Comparison of ENCODE assay signal across 8 cellular contexts in the genomic region with DNA sequence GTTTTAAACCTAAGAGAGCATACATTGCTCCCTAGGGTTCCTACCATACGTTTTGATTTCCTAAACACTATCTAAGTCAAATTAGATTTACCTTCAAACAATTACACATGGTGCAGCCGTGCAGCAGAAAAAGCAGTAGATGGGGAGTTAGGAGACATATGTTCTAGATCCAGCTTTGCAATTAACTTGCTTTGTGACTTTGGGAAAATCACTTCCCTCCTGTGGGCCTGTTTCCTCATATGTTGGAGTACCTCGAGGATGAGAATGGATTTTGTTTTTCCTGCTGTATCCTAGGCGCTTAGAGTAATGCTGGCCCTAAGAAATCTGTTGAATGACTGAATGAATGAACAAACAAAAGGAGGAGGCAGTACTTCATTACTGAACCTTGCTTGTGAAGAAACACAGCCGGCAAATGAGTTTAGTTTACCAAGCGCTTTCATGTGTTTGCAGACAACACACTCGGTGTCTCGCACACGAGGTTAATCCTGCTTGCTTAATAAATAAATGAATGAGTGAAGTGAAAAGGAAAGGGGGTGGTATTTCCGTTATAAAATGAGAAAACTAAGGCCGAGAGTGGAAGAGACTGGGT. TPM values are rescaled to one million over a fixed set of nuclear protein-coding genes. Genes with fewer than 3 reads are reported as not detected.
DNase-seq lines count a peak whose midpoint lies in the region; ATAC-seq, FAIRE-seq and TF ChIP-seq lines count a peak whose summit lies in the region.

No MANE protein-coding gene starts in this region.

- peak overlapping the region in 3 of 4 donors; percentile 9 to 93 (median 46) for H3K4me3 ChIP-seq in adrenal gland
- peak overlapping the region; percentile 74 to 86 (median 76) for H3K4me3 ChIP-seq in HepG2 (replicated peaks in 1 of 3; ENCODE audit: insufficient read depth in 1 of 3, low read depth in 2 of 3, low read length in 3 of 3)

- peak overlapping the region; percentile 84 for H3K4me2 ChIP-seq in HepG2 (ENCODE audit: low read depth, low read length)

- H3K9me3 ChIP-seq in adrenal gland (replicated peaks in 1 of 3) (no peaks in the 10 kb centered on the region), HepG2 (ENCODE audit: low read length) (peaks cover 17% of the 10 kb centered on the region)

- H3K27me3 ChIP-seq in adrenal gland: no peaks in the 10 kb centered on the region
- H3K27me3 ChIP-seq in HepG2 (ENCODE audit: control insufficient read depth in 1 of 2, insufficient read depth in 2 of 2, low read length in 2 of 2): no peaks in the 10 kb centered on the region; a peak in 1 of 5 replicates

- H3K27ac Mint-ChIP-seq in type B pancreatic cell: peak overlapping the region; percentile 99

- no peaks in the 10 kb centered on the region for H3K27me3 Mint-ChIP-seq in type B pancreatic cell

- ATAC-seq in HG03460 (IDR thresholded peaks at IDR 0.05; ENCODE audit: unreplicated experiment) (peak; percentile 0), HepG2 (peak; percentile 5)

- POLR2A ChIA-PET in HepG2 (lab: Yijun Ruan, JAX): interaction anchor here (0.9 to 2.6 kb wide), 25 partner anchors 9 to 369 kb away, joined by 3 to 54 read pairs (median 10); a partner anchor contains a TSS

- 2 to 7% (median 3%) methylated on average over 11 of the region's 11 CpGs for WGBS in adrenal gland, 4 donors
- under 1% methylated on average over 11 of the region's 11 CpGs for WGBS in HepG2 (ENCODE audit: low lambda C conversion rate)

- no peak for TF ChIP-seq EP300 in HepG2 (IDR thresholded peaks at IDR 0.05; ENCODE audit: low read depth in 2 of 2, low read length in 2 of 2)
- no peak for TF ChIP-seq EP300 in HepG2 (CRISPR knock-in tag; IDR thresholded peaks at IDR 0.05; ENCODE audit: borderline replicate concordance)

- H3K4me3 Mint-ChIP-seq in type B pancreatic cell: peak overlapping the region; percentile 99

- TSS peak; percentile 74 for BruUV-seq in HepG2 (replicated peaks; lab: Mats Ljungman, UMichigan)

- peak overlapping the region; percentile 89 for H3K9ac ChIP-seq in HepG2 (ENCODE audit: insufficient read depth, low read depth, low read length)

- H3K36me3 ChIP-seq in adrenal gland (replicated peaks in 1 of 2): peaks cover 0 to 25% of the 10 kb centered on the region in 2 donors
- peaks cover 2 to 45% of the 10 kb centered on the region in 2 experiments for H3K36me3 ChIP-seq in HepG2 (replicated peaks in 1 of 2; ENCODE audit: control insufficient read depth in 1 of 2, insufficient read depth in 2 of 2, low read length in 2 of 2)

- peak overlapping the region; percentile 47 for H2AFZ ChIP-seq in HepG2 (ENCODE audit: low read length)

- peaks cover 76% of the 10 kb centered on the region for H3K36me3 Mint-ChIP-seq in type B pancreatic cell

- FAIRE-seq in HepG2 (lab: Jason Lieb, UNC): no peak

- peak overlapping the region; percentile 16 to 95 (median 81) for H3K27ac ChIP-seq in adrenal gland
- peak overlapping the region; percentile 85 for H3K27ac ChIP-seq in HepG2 (ENCODE audit: extremely low read length, insufficient read depth, low read length)

- 0 out of 2 replicates have a peak, but pooled peaks cover 7% of the 10 kb centered on the region for H4K20me1 ChIP-seq in HepG2 (ENCODE audit: insufficient read depth, low read length)

- TF ChIP-seq POLR2A in adrenal gland (IDR thresholded peaks at IDR 0.05) (no peak), HepG2 (IDR thresholded peaks at IDR 0.05; ENCODE audit: insufficient read depth in 1 of 2, low read depth in 2 of 2, low read length in 2 of 2) (peak in 1 of 2 experiments; percentile 41; a peak in 1 of 4 replicates)

- TF ChIP-seq CTCF in adrenal gland (IDR thresholded peaks at IDR 0.05): no peak
- TF ChIP-seq CTCF in HepG2 (CRISPR knock-in tag; IDR thresholded peaks at IDR 0.05): no peak
- TF ChIP-seq CTCF in type B pancreatic cell (conservative IDR thresholded peaks at IDR 0.05): no peak

- CTCF ChIA-PET in HepG2 (lab: Yijun Ruan, JAX; ENCODE audit: low intra/inter-chr PET ratio, low total read pairs): no interaction called here

- H3K9me3 Mint-ChIP-seq in type B pancreatic cell: peaks cover 30% of the 10 kb centered on the region

- DNase-seq in NCI-H510A treated with DMSO at 0.1 percent for 48 hours (lab: John Stamatoyannopoulos, UW) (peak; percentile 83), NCI-H510A (lab: John Stamatoyannopoulos, UW) (no peak), adrenal gland (no peak), HepG2 (ENCODE audit: low spot score) (peak; percentile 32), type B pancreatic cell (ENCODE audit: extremely low spot score, unreplicated experiment) (no peak), epidermal melanocyte (ENCODE audit: insufficient read length, low spot score) (no peak)
- no peak for DNase-seq in stimulated activated CD8-positive, alpha-beta memory T cell treated with anti-CD3 and anti-CD28 coated beads, Interleukin-4, amount 100 ng/mL, for 48 hours

- intact Hi-C loops in adrenal gland (cut with DNase I) (no loop called here), HepG2 (cut with micrococcal nuclease; ENCODE audit: unreplicated experiment) (loop anchor here (1.0 to 5.0 kb wide), 5 partner anchors 23 to 134 kb away; a partner anchor contains a TSS)

- TF ChIP-seq RAD21 in HepG2 (CRISPR knock-in tag; IDR thresholded peaks at IDR 0.05): no peak

- H3K4me1 Mint-ChIP-seq in type B pancreatic cell (ENCODE audit: unreplicated experiment): peaks cover 31% of the 10 kb centered on the region

- peaks cover 25 to 71% of the 10 kb centered on the region in 2 donors for H3K4me1 ChIP-seq in adrenal gland (replicated peaks in 1 of 2)
- H3K4me1 ChIP-seq in HepG2 (ENCODE audit: insufficient read depth, low read length): peaks cover 73% of the 10 kb centered on the region

- H3K79me2 ChIP-seq in HepG2 (ENCODE audit: insufficient read depth, low read length): peaks cover 96% of the 10 kb centered on the region

- in situ Hi-C loops in HepG2 (cut with HindIII; ENCODE audit: extremely low pct_ligation_motif_present, low pct_unique_long_range_greater_than_20kb): loop anchor here (5.0 to 10.0 kb wide), 3 partner anchors 59 to 283 kb away; a partner anchor contains a TSS

RNA-seq across cellular contexts. Expression of a gene that starts 0.6 kb away (rescaled TPM):
- total RNA-seq in adrenal gland (10 to 100 TPM in 7 of 8 donors, 1 to 10 TPM in 1; 9.9 to 21.2 (median 15.9) TPM), HepG2 (2016; rRNA removed; fragmentation: Illumina TruSeq; extraction: Trizol) (70.0 and 107 TPM in 2 replicates), type B pancreatic cell (ENCODE audit: low replicate concordance) (12.4 and 16.3 TPM in 2 replicates)
- polyA plus RNA-seq in adrenal gland (10 to 100 TPM in 2 of 3 donors, 1 to 10 TPM in 1; 8.4 to 38.6 (median 11.1) TPM), HepG2 (2011; rRNA removed) (30.0 and 37.1 TPM in 2 replicates)
- 21.0 and 24.1 TPM in 2 replicates for total RNA-seq in HepG2 (2016; cell fraction: cytosol; rRNA removed; fragmentation: Illumina TruSeq; extraction: Trizol; ENCODE audit: low read depth)
- 68.9 and 116 TPM in 2 replicates for total RNA-seq in HepG2 (2016; cell fraction: insoluble cytoplasmic fraction; rRNA removed; fragmentation: Illumina TruSeq; extraction: Trizol)
- 28.1 and 35.5 TPM in 2 replicates for total RNA-seq in HepG2 (2016; cell fraction: membrane; rRNA removed; fragmentation: Illumina TruSeq; extraction: Trizol)
- total RNA-seq in HepG2 (2016; cell fraction: nucleus; rRNA removed; fragmentation: Illumina TruSeq; extraction: Trizol): 39.6 and 40.3 TPM in 2 replicates
- polyA plus RNA-seq in HepG2 (2011; cell fraction: cytosol; rRNA removed): 12.7 and 22.1 TPM in 2 replicates
- polyA plus RNA-seq in HepG2 (2011; cell fraction: nucleus; rRNA removed): 6.3 and 8.8 TPM in 2 replicates
- 35.5 and 51.6 TPM in 2 replicates for polyA plus RNA-seq in HepG2 (2012)
- polyA plus RNA-seq in HepG2 (2016; cell fraction: cytosol; fragmentation: Illumina TruSeq; extraction: Trizol; ENCODE audit: low read depth): 9.9 and 11.7 TPM in 2 replicates
- 93.2 and 105 TPM in 2 replicates for polyA plus RNA-seq in HepG2 (2016; cell fraction: insoluble cytoplasmic fraction; fragmentation: Illumina TruSeq; extraction: Trizol; ENCODE audit: low read depth)
- polyA plus RNA-seq in HepG2 (2016; cell fraction: membrane; fragmentation: Illumina TruSeq; extraction: Trizol; ENCODE audit: low read depth): 17.3 and 19.1 TPM in 2 replicates
- 41.9 and 44.2 TPM in 2 replicates for polyA plus RNA-seq in HepG2 (2016; cell fraction: nucleus; fragmentation: Illumina TruSeq; extraction: Trizol; ENCODE audit: insufficient read depth, low read depth)
- polyA minus RNA-seq in HepG2 (2011; rRNA and poly(A)+ RNA removed; ENCODE audit: low replicate concordance): 2.7 and 4.1 TPM in 2 replicates
- polyA minus RNA-seq in HepG2 (2011; cell fraction: cytosol; rRNA and poly(A)+ RNA removed): 6.6 and 7.6 TPM in 2 replicates
- polyA minus RNA-seq in HepG2 (2011; cell fraction: nucleus; rRNA and poly(A)+ RNA removed): 36.7 and 38.1 TPM in 2 replicates

RNA-seq across cellular contexts. Expression of a gene that starts 0.8 kb away (rescaled TPM):
- total RNA-seq in adrenal gland (10 to 100 TPM; 17.8 to 52.8 (median 35.1) TPM), HepG2 (2016; rRNA removed; fragmentation: Illumina TruSeq; extraction: Trizol) (50.0 and 65.4 TPM in 2 replicates), type B pancreatic cell (ENCODE audit: low replicate concordance) (18.0 and 26.2 TPM in 2 replicates)
- polyA plus RNA-seq in adrenal gland (10 to 100 TPM; 24.8 to 52.4 (median 34.9) TPM), HepG2 (2011; rRNA removed) (7.9 and 8.4 TPM in 2 replicates)
- 8.6 and 10.3 TPM in 2 replicates for total RNA-seq in HepG2 (2016; cell fraction: cytosol; rRNA removed; fragmentation: Illumina TruSeq; extraction: Trizol; ENCODE audit: low read depth)
- 48.2 and 65.9 TPM in 2 replicates for total RNA-seq in HepG2 (2016; cell fraction: insoluble cytoplasmic fraction; rRNA removed; fragmentation: Illumina TruSeq; extraction: Trizol)
- total RNA-seq in HepG2 (2016; cell fraction: membrane; rRNA removed; fragmentation: Illumina TruSeq; extraction: Trizol): 33.1 and 39.4 TPM in 2 replicates
- total RNA-seq in HepG2 (2016; cell fraction: nucleus; rRNA removed; fragmentation: Illumina TruSeq; extraction: Trizol): 46.2 and 50.3 TPM in 2 replicates
- polyA plus RNA-seq in HepG2 (2011; cell fraction: cytosol; rRNA removed): 2.8 and 5.5 TPM in 2 replicates
- 11.7 and 16.1 TPM in 2 replicates for polyA plus RNA-seq in HepG2 (2011; cell fraction: nucleus; rRNA removed)
- polyA plus RNA-seq in HepG2 (2012): 23.9 and 31.6 TPM in 2 replicates
- polyA plus RNA-seq in HepG2 (2016; cell fraction: cytosol; fragmentation: Illumina TruSeq; extraction: Trizol; ENCODE audit: low read depth): 3.4 and 3.7 TPM in 2 replicates
- 40.8 and 42.4 TPM in 2 replicates for polyA plus RNA-seq in HepG2 (2016; cell fraction: insoluble cytoplasmic fraction; fragmentation: Illumina TruSeq; extraction: Trizol; ENCODE audit: low read depth)
- polyA plus RNA-seq in HepG2 (2016; cell fraction: membrane; fragmentation: Illumina TruSeq; extraction: Trizol; ENCODE audit: low read depth): 12.9 and 13.9 TPM in 2 replicates
- 52.8 and 60.4 TPM in 2 replicates for polyA plus RNA-seq in HepG2 (2016; cell fraction: nucleus; fragmentation: Illumina TruSeq; extraction: Trizol; ENCODE audit: insufficient read depth, low read depth)
- polyA minus RNA-seq in HepG2 (2011; rRNA and poly(A)+ RNA removed; ENCODE audit: low replicate concordance): 2.2 and 6.6 TPM in 2 replicates
- polyA minus RNA-seq in HepG2 (2011; cell fraction: cytosol; rRNA and poly(A)+ RNA removed): 10.9 and 12.4 TPM in 2 replicates
- polyA minus RNA-seq in HepG2 (2011; cell fraction: nucleus; rRNA and poly(A)+ RNA removed): 77.9 and 116 TPM in 2 replicates

RNA-seq across cellular contexts. Expression of a gene that starts 13.0 kb away (rescaled TPM):
- total RNA-seq in adrenal gland: under 1 TPM in 3 of 8 donors, not detected in 5; 0.11 to 0.19 (median 0.14) TPM
- under 1 TPM; 0.07 to 0.27 (median 0.16) TPM for polyA plus RNA-seq in adrenal gland
- 0.71 and 1.0 TPM in 2 replicates for total RNA-seq in HepG2 (2016; rRNA removed; fragmentation: Illumina TruSeq; extraction: Trizol)
- 0.20 and 0.26 TPM in 2 replicates for total RNA-seq in HepG2 (2016; cell fraction: cytosol; rRNA removed; fragmentation: Illumina TruSeq; extraction: Trizol; ENCODE audit: low read depth)
- total RNA-seq in HepG2 (2016; cell fraction: insoluble cytoplasmic fraction; rRNA removed; fragmentation: Illumina TruSeq; extraction: Trizol): 0.45 and 0.77 TPM in 2 replicates
- 0.34 and 0.56 TPM in 2 replicates for total RNA-seq in HepG2 (2016; cell fraction: membrane; rRNA removed; fragmentation: Illumina TruSeq; extraction: Trizol)
- total RNA-seq in HepG2 (2016; cell fraction: nucleus; rRNA removed; fragmentation: Illumina TruSeq; extraction: Trizol): 0.78 and 0.97 TPM in 2 replicates
- 7.9 and 11.2 TPM in 2 replicates for polyA plus RNA-seq in HepG2 (2011; rRNA removed)
- 3.9 and 10.6 TPM in 2 replicates for polyA plus RNA-seq in HepG2 (2011; cell fraction: cytosol; rRNA removed)
- 4.2 and 7.6 TPM in 2 replicates for polyA plus RNA-seq in HepG2 (2011; cell fraction: nucleus; rRNA removed)
- polyA plus RNA-seq in HepG2 (2012): 26.8 and 34.2 TPM in 2 replicates
- polyA plus RNA-seq in HepG2 (2016; cell fraction: cytosol; fragmentation: Illumina TruSeq; extraction: Trizol; ENCODE audit: low read depth): 0.07 and 0.18 TPM in 2 replicates
- polyA plus RNA-seq in HepG2 (2016; cell fraction: insoluble cytoplasmic fraction; fragmentation: Illumina TruSeq; extraction: Trizol; ENCODE audit: low read depth): 0.80 and 0.87 TPM in 2 replicates
- 0.22 and 0.24 TPM in 2 replicates for polyA plus RNA-seq in HepG2 (2016; cell fraction: membrane; fragmentation: Illumina TruSeq; extraction: Trizol; ENCODE audit: low read depth)
- polyA plus RNA-seq in HepG2 (2016; cell fraction: nucleus; fragmentation: Illumina TruSeq; extraction: Trizol; ENCODE audit: insufficient read depth, low read depth): 1.4 and 1.7 TPM in 2 replicates
- polyA minus RNA-seq in HepG2 (2011; rRNA and poly(A)+ RNA removed; ENCODE audit: low replicate concordance): 0.05 and 7.3 TPM in 2 replicates
- polyA minus RNA-seq in HepG2 (2011; cell fraction: cytosol; rRNA and poly(A)+ RNA removed): 5.0 and 10.0 TPM in 2 replicates
- polyA minus RNA-seq in HepG2 (2011; cell fraction: nucleus; rRNA and poly(A)+ RNA removed): 7.6 and 12.8 TPM in 2 replicates
- 0.48 and 0.53 TPM in 2 replicates for total RNA-seq in type B pancreatic cell (ENCODE audit: low replicate concordance)

RNA-seq across cellular contexts. Expression of a gene that starts 37.7 kb away (rescaled TPM):
- total RNA-seq in adrenal gland: 1 to 10 TPM in 6 of 8 donors, under 1 TPM in 2; 0.74 to 4.8 (median 2.0) TPM
- polyA plus RNA-seq in adrenal gland: 1 to 10 TPM; 2.1 to 6.3 (median 4.5) TPM
- 0.97 and 1.1 TPM in 2 replicates for total RNA-seq in HepG2 (2016; rRNA removed; fragmentation: Illumina TruSeq; extraction: Trizol)
- 0.26 and 0.91 TPM in 2 replicates for total RNA-seq in HepG2 (2016; cell fraction: cytosol; rRNA removed; fragmentation: Illumina TruSeq; extraction: Trizol; ENCODE audit: low read depth)
- 0.48 and 0.97 TPM in 2 replicates for total RNA-seq in HepG2 (2016; cell fraction: insoluble cytoplasmic fraction; rRNA removed; fragmentation: Illumina TruSeq; extraction: Trizol)
- total RNA-seq in HepG2 (2016; cell fraction: membrane; rRNA removed; fragmentation: Illumina TruSeq; extraction: Trizol): 0.86 and 0.90 TPM in 2 replicates
- 0.34 and 0.56 TPM in 2 replicates for total RNA-seq in HepG2 (2016; cell fraction: nucleus; rRNA removed; fragmentation: Illumina TruSeq; extraction: Trizol)
- 0.29 and 0.84 TPM in 2 replicates for polyA plus RNA-seq in HepG2 (2011; rRNA removed)
- 0.74 and 0.91 TPM in 2 replicates for polyA plus RNA-seq in HepG2 (2011; cell fraction: cytosol; rRNA removed)
- polyA plus RNA-seq in HepG2 (2011; cell fraction: nucleus; rRNA removed): 0.39 and 0.48 TPM in 2 replicates
- polyA plus RNA-seq in HepG2 (2012): 2.4 TPM in 2 replicates
- polyA plus RNA-seq in HepG2 (2016; cell fraction: cytosol; fragmentation: Illumina TruSeq; extraction: Trizol; ENCODE audit: low read depth): 0.50 and 0.58 TPM in 2 replicates
- polyA plus RNA-seq in HepG2 (2016; cell fraction: insoluble cytoplasmic fraction; fragmentation: Illumina TruSeq; extraction: Trizol; ENCODE audit: low read depth): 0.89 and 1.8 TPM in 2 replicates
- 0.68 and 0.76 TPM in 2 replicates for polyA plus RNA-seq in HepG2 (2016; cell fraction: membrane; fragmentation: Illumina TruSeq; extraction: Trizol; ENCODE audit: low read depth)
- 0.57 and 0.68 TPM in 2 replicates for polyA plus RNA-seq in HepG2 (2016; cell fraction: nucleus; fragmentation: Illumina TruSeq; extraction: Trizol; ENCODE audit: insufficient read depth, low read depth)
- 0.78 TPM in 1 of 2 replicates, not detected in the other for polyA minus RNA-seq in HepG2 (2011; rRNA and poly(A)+ RNA removed; ENCODE audit: low replicate concordance)
- polyA minus RNA-seq in HepG2 (2011; cell fraction: cytosol; rRNA and poly(A)+ RNA removed): 0.53 and 0.59 TPM in 2 replicates
- polyA minus RNA-seq in HepG2 (2011; cell fraction: nucleus; rRNA and poly(A)+ RNA removed): 0.26 TPM in 1 of 2 replicates, not detected in the other
- 30.5 and 36.7 TPM in 2 replicates for total RNA-seq in type B pancreatic cell (ENCODE audit: low replicate concordance)

Comparison
In these comparisons a context has a peak if more than half of its experiments do, and no peak if none do; other contexts are left out.
1. DNase-seq: peak in NCI-H510A treated with DMSO at 0.1 percent for 48 hours (single experiment) and HepG2 (single experiment); none in NCI-H510A (single experiment), adrenal gland (0 of 7), type B pancreatic cell (single experiment), epidermal melanocyte (single experiment) and stimulated activated CD8-positive, alpha-beta memory T cell treated with anti-CD3 and anti-CD28 coated beads, Interleukin-4, amount 100 ng/mL, for 48 hours (single experiment).